34 cellular contexts compared by ENCODE assay signal in the genomic region with DNA sequence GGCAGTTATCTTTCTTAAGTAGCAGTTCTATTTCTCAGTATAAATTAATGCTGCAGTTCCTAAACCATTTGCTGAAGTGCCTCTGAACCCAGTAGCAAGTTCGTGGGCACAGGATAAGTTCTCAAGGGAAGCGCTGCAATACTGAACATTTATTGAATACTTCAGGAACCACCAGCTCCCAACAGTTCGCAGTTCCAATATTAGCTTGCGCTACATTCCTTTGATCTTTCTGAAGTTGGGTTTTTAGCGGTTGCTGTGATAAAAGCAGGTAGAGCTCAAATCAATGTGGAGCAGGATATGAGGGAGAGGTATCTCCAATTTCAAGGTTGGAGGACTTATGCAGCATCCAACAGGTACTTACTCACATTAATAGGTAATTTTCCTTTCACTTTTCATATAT.
"Had no signal": no experiment of that assay in that cellular context is flagged by ENCODE, and none has a peak within 500 bp of the region (broad histone marks: within the 10 kb centered on the region; RNA-seq: fewer than 3 reads in every experiment).

No MANE protein-coding gene starts in this region.

- H3K36me3 ChIP-seq: adrenal gland, ascending aorta, cardiac muscle cell had no signal

- DNase-seq: activated B cell treated with CpG ODN at 0.5 μM for 24 hours; activated CD4-positive, alpha-beta memory T cell treated with anti-CD3 and anti-CD28 coated beads for 36 hours; activated CD4-positive, alpha-beta T cell treated with anti-CD3 and anti-CD28 coated beads for 4 hours; activated CD4-positive, alpha-beta T cell treated with anti-CD3 and anti-CD28 coated beads, Interleukin-2, amount 10 ng/mL, durations not matched to agents 24 days and 14 days; activated CD4-positive, alpha-beta T cell treated with anti-CD3 and anti-CD28 coated beads, Interleukin-2, amount 50 U/mL, for 1 hour; activated CD4-positive, alpha-beta T cell treated with anti-CD3 and anti-CD28 coated beads, Interleukin-2, amount 50 U/mL, for 4 hours; activated CD4-positive, CD25-positive, alpha-beta regulatory T cell treated with anti-CD3 and anti-CD28 coated beads, Interleukin-2, amount 50 U/mL, for 72 hours; activated CD8-positive, alpha-beta memory T cell treated with anti-CD3 and anti-CD28 coated beads, Interleukin-2, amount 10 ng/mL, durations not matched to agents 7 days and 5 days; activated CD8-positive, alpha-beta T cell treated with anti-CD3 and anti-CD28 coated beads for 36 hours; activated effector memory CD4-positive, alpha-beta T cell treated with anti-CD3 and anti-CD28 coated beads, Interleukin-2, amount 50 U/mL, for 16 hours; activated gamma-delta T cell treated with Interleukin-2 at 50 U/mL for 16 hours; activated naive CD4-positive, alpha-beta T cell; activated naive CD4-positive, alpha-beta T cell treated with anti-CD3 and anti-CD28 coated beads for 36 hours; activated naive CD4-positive, alpha-beta T cell treated with anti-CD3 and anti-CD28 coated beads, Interleukin-2, amount 50 U/mL, for 16 hours; activated naive CD8-positive, alpha-beta T cell treated with anti-CD3 and anti-CD28 coated beads for 36 hours; activated T-cell treated with anti-CD3 and anti-CD28 coated beads for 4 hours; activated T-cell treated with anti-CD3 and anti-CD28 coated beads, Interleukin-2, amount 50 U/mL, for 1 hour; activated T-cell treated with anti-CD3 and anti-CD28 coated beads, Interleukin-2, amount 50 U/mL, for 4 hours; activated T-cell treated with anti-CD3 and anti-CD28 coated beads, Interleukin-2, amount 50 U/mL, for 72 hours; amygdala; anterior cingulate cortex; cerebellar nuclear complex; T-helper 2 cell; T-helper 9 cell had no signal

- H3K36me3 Mint-ChIP-seq: activated CD4-positive, alpha-beta memory T cell treated with anti-CD3 and anti-CD28 coated beads for 36 hours; activated CD8-positive, alpha-beta memory T cell treated with anti-CD3 and anti-CD28 coated beads, Interleukin-2, amount 10 ng/mL, durations not matched to agents 7 days and 5 days; activated naive CD4-positive, alpha-beta T cell treated with anti-CD3 and anti-CD28 coated beads, Interleukin-2, amount 50 U/mL, for 72 hours; activated naive CD8-positive, alpha-beta T cell treated with anti-CD3 and anti-CD28 coated beads for 36 hours; brain had no signal

- H3K27ac Mint-ChIP-seq: activated B cell treated with CpG ODN at 0.5 μM for 24 hours; activated CD4-positive, alpha-beta memory T cell treated with anti-CD3 and anti-CD28 coated beads for 36 hours; activated CD4-positive, alpha-beta T cell treated with anti-CD3 and anti-CD28 coated beads, Interleukin-2, amount 10 ng/mL, durations not matched to agents 24 days and 14 days; activated CD8-positive, alpha-beta memory T cell treated with anti-CD3 and anti-CD28 coated beads, Interleukin-2, amount 10 ng/mL, durations not matched to agents 7 days and 5 days; activated CD8-positive, alpha-beta T cell treated with anti-CD3 and anti-CD28 coated beads for 36 hours; activated naive CD4-positive, alpha-beta T cell treated with anti-CD3 and anti-CD28 coated beads for 36 hours; activated naive CD4-positive, alpha-beta T cell treated with anti-CD3 and anti-CD28 coated beads, Interleukin-2, amount 50 U/mL, for 72 hours; activated naive CD8-positive, alpha-beta T cell treated with anti-CD3 and anti-CD28 coated beads for 36 hours; activated T-cell treated with anti-CD3 and anti-CD28 coated beads, Interleukin-2, amount 50 U/mL, for 72 hours; activated T-helper 1 cell treated with anti-CD3 and anti-CD28 coated beads, Interleukin-12 subunit alpha, Interleukin-12 subunit beta, Interleukin-2, Interleukin-4 antibody, amounts not matched to agents 30 ng/mL and 10 ng/mL and 1 ng/mL, durations not matched to agents 14 hours and 24 hours and 36 hours; activated T-helper 17 cell treated with anti-CD3 and anti-CD28 coated beads, Interleukin-2, amount 50 U/mL, for 72 hours; brain; T-helper 2 cell treated with Interferon-gamma antibody and Interleukin-4, amounts not matched to agents 5 μg/mL and 100 μg/mL, for 36 hours had no signal

- H3K27ac ChIP-seq: adrenal gland, ascending aorta, cardiac muscle cell, VCaP had no signal

- ATAC-seq: activated CD8-positive, alpha-beta memory T cell treated with anti-CD3 and anti-CD28 coated beads, Interleukin-2, amount 10 ng/mL, durations not matched to agents 7 days and 5 days; activated CD8-positive, alpha-beta T cell treated with anti-CD3 and anti-CD28 coated beads for 36 hours; activated naive CD4-positive, alpha-beta T cell treated with anti-CD3 and anti-CD28 coated beads, Interleukin-2, amount 50 U/mL, for 72 hours; activated T-cell treated with anti-CD3 and anti-CD28 coated beads, Interleukin-2, amount 50 U/mL, for 4 hours; activated T-cell treated with anti-CD3 and anti-CD28 coated beads, Interleukin-2, amount 50 U/mL, for 72 hours; activated T-helper 17 cell treated with anti-CD3 and anti-CD28 coated beads, Interleukin-2, amount 50 U/mL, for 72 hours had no signal

- H3K4me1 ChIP-seq: adrenal gland, ascending aorta had no signal

- H3K4me3 ChIP-seq: adrenal gland, ascending aorta, cardiac muscle cell had no signal

- H3K27me3 Mint-ChIP-seq: activated B cell treated with CpG ODN at 0.5 μM for 24 hours; activated CD4-positive, alpha-beta memory T cell treated with anti-CD3 and anti-CD28 coated beads for 36 hours; activated CD8-positive, alpha-beta T cell treated with anti-CD3 and anti-CD28 coated beads for 36 hours; activated naive CD8-positive, alpha-beta T cell treated with anti-CD3 and anti-CD28 coated beads for 36 hours; activated T-helper 17 cell treated with anti-CD3 and anti-CD28 coated beads, Interleukin-2, amount 50 U/mL, for 72 hours; brain; central memory CD8-positive, alpha-beta T cell had no signal

- H3K27me3 ChIP-seq: adrenal gland, ascending aorta, cardiac muscle cell had no signal

- H3K9me3 ChIP-seq: adrenal gland, ascending aorta had no signal

- H3K4me3 Mint-ChIP-seq: activated B cell treated with CpG ODN at 0.5 μM for 24 hours; activated CD4-positive, alpha-beta memory T cell treated with anti-CD3 and anti-CD28 coated beads for 36 hours; activated CD4-positive, alpha-beta T cell treated with anti-CD3 and anti-CD28 coated beads, Interleukin-2, amount 10 ng/mL, durations not matched to agents 24 days and 14 days; activated CD8-positive, alpha-beta memory T cell treated with anti-CD3 and anti-CD28 coated beads, Interleukin-2, amount 10 ng/mL, durations not matched to agents 7 days and 5 days; activated CD8-positive, alpha-beta T cell treated with anti-CD3 and anti-CD28 coated beads for 36 hours; activated naive CD4-positive, alpha-beta T cell treated with anti-CD3 and anti-CD28 coated beads for 36 hours; activated naive CD8-positive, alpha-beta T cell treated with anti-CD3 and anti-CD28 coated beads for 36 hours; activated T-cell treated with anti-CD3 and anti-CD28 coated beads, Interleukin-2, amount 50 U/mL, for 4 hours; activated T-cell treated with anti-CD3 and anti-CD28 coated beads, Interleukin-2, amount 50 U/mL, for 72 hours; activated T-helper 1 cell treated with anti-CD3 and anti-CD28 coated beads, Interleukin-12 subunit alpha, Interleukin-12 subunit beta, Interleukin-2, Interleukin-4 antibody, amounts not matched to agents 30 ng/mL and 10 ng/mL and 1 ng/mL, durations not matched to agents 14 hours and 24 hours and 36 hours; activated T-helper 17 cell treated with anti-CD3 and anti-CD28 coated beads, Interleukin-2, amount 50 U/mL, for 72 hours; brain; central memory CD8-positive, alpha-beta T cell; T-helper 2 cell treated with Interferon-gamma antibody and Interleukin-4, amounts not matched to agents 5 μg/mL and 100 μg/mL, for 36 hours had no signal
